Comparison of ENCODE assay signal across 2 cellular contexts in the genomic region with DNA sequence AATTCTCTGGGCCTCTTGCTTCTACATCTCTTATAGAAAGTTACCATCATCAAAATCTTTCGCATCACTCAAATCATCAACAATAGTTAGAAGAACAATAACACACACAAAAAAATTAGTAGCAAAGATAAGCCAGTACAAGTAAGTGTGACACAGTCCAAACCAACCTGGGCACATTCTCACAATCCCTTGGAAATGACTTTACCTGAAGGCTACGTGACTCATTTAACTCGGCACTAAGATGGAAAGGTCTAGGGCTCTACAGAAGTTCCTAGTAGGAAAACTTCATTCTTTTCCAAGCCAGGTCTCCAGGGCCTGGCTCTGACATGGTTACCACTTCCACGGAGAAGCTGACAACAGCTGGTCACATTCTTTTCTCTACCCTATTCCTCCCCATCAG. TPM values are rescaled to one million over a fixed set of nuclear protein-coding genes. Genes with fewer than 3 reads are reported as not detected.
"Had no signal": no experiment of that assay in that cellular context is flagged by ENCODE, and none has a peak within 500 bp of the region (broad histone marks: within the 10 kb centered on the region; RNA-seq: fewer than 3 reads in every experiment).

No MANE protein-coding gene starts in this region.

RNA-seq across cellular contexts. Expression of a gene that starts 42.3 kb away (rescaled TPM):
- total RNA-seq: psoas muscle, right atrium auricular region had no signal
